ENCODE assay signal across 27 cellular contexts in the genomic region with DNA sequence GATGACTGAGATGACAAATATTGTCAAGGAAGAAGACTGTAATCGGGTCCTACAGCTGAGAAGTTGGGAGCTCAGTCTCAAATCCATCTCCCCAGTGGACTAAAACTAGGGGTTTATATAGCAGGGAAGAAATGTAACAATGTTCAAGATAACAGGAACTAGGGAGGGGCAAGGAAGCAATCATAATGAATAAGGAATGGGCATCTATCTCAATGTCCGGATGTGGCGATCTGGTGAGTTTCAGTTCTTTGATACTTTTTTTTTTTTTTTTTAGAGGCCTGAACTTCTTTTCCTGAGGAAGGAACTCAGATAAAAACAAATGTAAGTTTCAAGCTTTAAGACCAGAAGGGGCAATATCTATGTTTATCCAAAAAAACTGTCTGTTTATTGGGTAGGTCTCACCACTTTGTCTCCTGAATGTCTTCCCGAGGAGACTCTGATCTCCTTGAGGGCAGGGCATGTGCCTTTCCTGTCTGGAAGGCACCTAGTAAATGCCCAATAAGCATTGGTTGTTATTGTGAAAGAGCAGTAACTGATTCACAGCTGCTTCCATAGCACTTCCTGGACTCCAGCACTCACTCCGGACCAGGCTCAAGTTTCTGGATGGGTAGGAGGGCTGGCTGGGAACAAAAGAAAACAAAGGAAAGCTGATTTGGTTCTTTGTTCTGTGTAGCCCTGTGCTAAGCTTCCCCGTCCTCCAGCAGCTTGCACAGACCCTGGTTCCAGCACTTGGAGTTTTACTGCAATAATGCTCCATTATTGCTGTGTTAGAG. TPM values are rescaled to one million over a fixed set of nuclear protein-coding genes. Genes with fewer than 3 reads are reported as not detected.
DNase-seq lines count a peak whose midpoint lies in the region; ATAC-seq and TF ChIP-seq lines count a peak whose summit lies in the region.
"Had no signal": no experiment of that assay in that cellular context is flagged by ENCODE, and none has a peak within 500 bp of the region (broad histone marks: within the 10 kb centered on the region; RNA-seq: fewer than 3 reads in every experiment).

No MANE protein-coding gene starts in this region.

- peaks cover 33% of the 10 kb centered on the region for H3K4me1 Mint-ChIP-seq in CD14-positive monocyte
- H3K4me1 Mint-ChIP-seq: activated CD4-positive, alpha-beta T cell treated with anti-CD3 and anti-CD28 coated beads, Interleukin-2, amount 10 ng/mL, durations not matched to agents 24 days and 14 days; activated naive CD4-positive, alpha-beta T cell treated with anti-CD3 and anti-CD28 coated beads, Interleukin-2, amount 50 U/mL, for 24 hours had no signal

- H3K36me3 ChIP-seq in ascending aorta, result no peaks in the 10 kb centered on the region
- H3K36me3 ChIP-seq: esophagus squamous epithelium, Peyer's patch, thoracic aorta, vagina had no signal

- H3K27ac ChIP-seq in RWPE1 (no peak overlapping the region), ascending aorta (no peak overlapping the region)
- H3K27ac ChIP-seq: esophagus squamous epithelium, Peyer's patch, psoas muscle, thoracic aorta, vagina had no signal

- peaks cover 0 to 2% of the 10 kb centered on the region in 2 donors for H3K36me3 Mint-ChIP-seq in CD14-positive monocyte
- H3K36me3 Mint-ChIP-seq: activated naive CD4-positive, alpha-beta T cell treated with anti-CD3 and anti-CD28 coated beads, Interleukin-2, amount 50 U/mL, for 24 hours; CD4-positive, CD25-positive, alpha-beta regulatory T cell had no signal

- ATAC-seq in HG03442 (IDR thresholded peaks at IDR 0.05; ENCODE audit: unreplicated experiment), result no peak
- ATAC-seq: psoas muscle had no signal

- peak overlapping the region in 1 of 2 donors; percentile 46 for H3K4me3 Mint-ChIP-seq in CD14-positive monocyte
- H3K4me3 Mint-ChIP-seq: activated CD4-positive, alpha-beta T cell treated with anti-CD3 and anti-CD28 coated beads, Interleukin-2, amount 10 ng/mL, durations not matched to agents 24 days and 14 days; activated naive CD4-positive, alpha-beta T cell treated with anti-CD3 and anti-CD28 coated beads, Interleukin-2, amount 50 U/mL, for 24 hours; CD4-positive, CD25-positive, alpha-beta regulatory T cell; HFFc6 had no signal

- H3K4me1 ChIP-seq in ascending aorta, result no peaks in the 10 kb centered on the region
- H3K4me1 ChIP-seq: Peyer's patch, psoas muscle, vagina had no signal

- CTCF ChIA-PET in RWPE1 (lab: Yijun Ruan, JAX), result interaction anchor here (0.7 kb wide), 1 partner anchor 90 kb away, joined by 10 read pairs; no protein-coding TSS in a partner anchor

- H3K27me3 Mint-ChIP-seq in CD14-positive monocyte (ENCODE audit: low read depth in 3 of 3), result peaks cover 2 to 14% (median 12%) of the 10 kb centered on the region in 3 donors
- H3K27me3 Mint-ChIP-seq: activated naive CD4-positive, alpha-beta T cell treated with anti-CD3 and anti-CD28 coated beads, Interleukin-2, amount 50 U/mL, for 24 hours had no signal

- H3K27ac Mint-ChIP-seq in CD14-positive monocyte, result peak overlapping the region in 6 of 7 donors; percentile 3 to 93 (median 78)
- H3K27ac Mint-ChIP-seq: activated CD4-positive, alpha-beta T cell treated with anti-CD3 and anti-CD28 coated beads, Interleukin-2, amount 10 ng/mL, durations not matched to agents 24 days and 14 days; activated naive CD4-positive, alpha-beta T cell treated with anti-CD3 and anti-CD28 coated beads, Interleukin-2, amount 50 U/mL, for 24 hours; CD4-positive, CD25-positive, alpha-beta regulatory T cell; HFFc6 had no signal

- H3K9me3 ChIP-seq in ascending aorta, result no peaks in the 10 kb centered on the region
- H3K9me3 ChIP-seq: esophagus squamous epithelium, Peyer's patch, psoas muscle, thoracic aorta, vagina had no signal

- TF ChIP-seq CTCF in CD14-positive monocyte (IDR thresholded peaks at IDR 0.05) (no peak), cardiac fibroblast (IDR thresholded peaks at IDR 0.05; ENCODE audit: low read depth, low read length) (no peak), RWPE1 (conservative IDR thresholded peaks at IDR 0.05; ENCODE audit: low read depth) (no peak), ascending aorta (IDR thresholded peaks at IDR 0.05) (no peak)

- intact Hi-C loops in CD14-positive monocyte (cut with micrococcal nuclease), result loop anchor here in 1 of 2 donors (5.0 kb wide), 1 partner anchor 38 kb away; no protein-coding TSS in a partner anchor
- intact Hi-C loops in ascending aorta (cut with DNase I), result no loop called here

- H3K9me3 Mint-ChIP-seq in CD14-positive monocyte, result peaks cover 9 to 25% (median 20%) of the 10 kb centered on the region in 7 donors
- H3K9me3 Mint-ChIP-seq: activated CD4-positive, alpha-beta T cell treated with anti-CD3 and anti-CD28 coated beads, Interleukin-2, amount 10 ng/mL, durations not matched to agents 24 days and 14 days; activated naive CD4-positive, alpha-beta T cell treated with anti-CD3 and anti-CD28 coated beads, Interleukin-2, amount 50 U/mL, for 24 hours; HFFc6 had no signal

- H3K27me3 ChIP-seq in ascending aorta, result no peaks in the 10 kb centered on the region
- H3K27me3 ChIP-seq: esophagus squamous epithelium, Peyer's patch, vagina had no signal

- POLR2A ChIA-PET in RWPE1 (lab: Yijun Ruan, JAX; ENCODE audit: low non-redundant PET), result no interaction called here

- DNase-seq in CD14-positive monocyte (ENCODE audit: low spot score), result no peak
- peak; percentile 26 for DNase-seq in HT1080 (ENCODE audit: low read depth)
- peak; percentile 36 for DNase-seq in cardiac fibroblast (ENCODE audit: low read depth in 2 of 2)
- peak; percentile 40 for DNase-seq in left kidney (ENCODE audit: low read depth, low spot score)
- DNase-seq in RWPE1 (ENCODE audit: low spot score), result no peak
- no peak for DNase-seq in ascending aorta (ENCODE audit: low spot score in 2 of 2)
- DNase-seq in glomerular visceral epithelial cell (ENCODE audit: extremely low spot score), result no peak
- DNase-seq: activated CD4-positive, alpha-beta T cell treated with anti-CD3 and anti-CD28 coated beads, Interleukin-2, amount 10 ng/mL, durations not matched to agents 24 days and 14 days; effector memory CD4-positive, alpha-beta T cell; esophagus squamous epithelium; glutamatergic neuron; HFFc6; NCI-H1048; NCI-H187 treated with DMSO at 0.1 percent for 48 hours; NCI-H226; Peyer's patch; psoas muscle; stimulated activated CD4-positive, alpha-beta T cell treated with anti-CD3 and anti-CD28 coated beads, Interleukin-2, amount 100 ng/mL, for 48 hours; stimulated activated naive CD4-positive, alpha-beta T cell treated with Interleukin-2 at 50 U/mL for 16 hours had no signal

- H3K4me3 ChIP-seq in cardiac fibroblast (replicated peaks in 1 of 2; ENCODE audit: low read depth in 2 of 2, low read length in 2 of 2), result no peak overlapping the region
- H3K4me3 ChIP-seq in ascending aorta, result no peak overlapping the region
- H3K4me3 ChIP-seq: esophagus squamous epithelium, Peyer's patch, psoas muscle, smooth muscle cell, thoracic aorta, vagina had no signal

RNA-seq across cellular contexts. Expression of a gene that starts 51.9 kb away (rescaled TPM):
- under 1 TPM in 1 of 2 donors, not detected in 1; 0.06 TPM for polyA plus RNA-seq in CD14-positive monocyte
- not detected in 2 replicates for total RNA-seq in HT1080 (2014; rRNA removed; shearing (Covaris generic))
- polyA plus RNA-seq in HT1080 (2015; cell fraction: cytosol; rRNA removed), result not detected in 2 replicates
- polyA plus RNA-seq in HT1080 (2015; cell fraction: nucleus; rRNA removed), result not detected in 2 replicates
- total RNA-seq in ascending aorta, result 17.8 TPM
- total RNA-seq: HFFc6, LHCN-M2, SK-MEL-5 had no signal

Comparison
In these comparisons a context has a peak if more than half of its experiments do, and no peak if none do; other contexts are left out.
1. DNase-seq: peak in HT1080 (single experiment), cardiac fibroblast (2 of 2) and left kidney (single experiment); none in CD14-positive monocyte (single experiment), RWPE1 (single experiment), ascending aorta (0 of 2) and glomerular visceral epithelial cell (single experiment).
2. RNA of a gene that starts 51.9 kb away (total RNA-seq): 17.8 TPM in ascending aorta (single experiment); not detected in HT1080; every median in the first group is over 10 times any median in the second.